ENCODE assay signal across 8 cellular contexts in genomic region chr10:24463683-24464426, GRCh38.
DNase-seq lines count a peak whose midpoint lies in the region; ATAC-seq and TF ChIP-seq lines count a peak whose summit lies in the region.

No MANE protein-coding gene starts in this region.

- H3K79me2 ChIP-seq in fibroblast of lung (ENCODE audit: control insufficient read depth, insufficient read depth, low read length), result no peaks in the 10 kb centered on the region

- no peaks in the 10 kb centered on the region for H4K20me1 ChIP-seq in fibroblast of lung (ENCODE audit: control insufficient read depth, extremely low read depth, insufficient read depth, low read length)

- peak overlapping the region; percentile 49 for H2AFZ ChIP-seq in fibroblast of lung (ENCODE audit: low read length)

- no peak overlapping the region for H3K9ac ChIP-seq in fibroblast of lung (ENCODE audit: insufficient read depth, low read length)

- peaks cover 10% of the 10 kb centered on the region for H3K4me1 ChIP-seq in fibroblast of lung (ENCODE audit: control insufficient read depth, extremely low read depth, insufficient read depth, low read length)

- H3K36me3 ChIP-seq in fibroblast of lung (ENCODE audit: control insufficient read depth, insufficient read depth, low read length), result no peaks in the 10 kb centered on the region

- TF ChIP-seq CTCF in fibroblast of lung (conservative IDR thresholded peaks at IDR 0.05 in 1 of 2, IDR thresholded peaks at IDR 0.05 in 1 of 2; ENCODE audit: low read depth in 1 of 2, low read length in 2 of 2), result no peak

- H3K4me2 ChIP-seq in fibroblast of lung (ENCODE audit: extremely low read depth, insufficient read depth, low read length), result peak overlapping the region; percentile 65

- H3K27ac ChIP-seq in fibroblast of lung (ENCODE audit: insufficient read depth, low read length), result peak overlapping the region; percentile 85

- ATAC-seq in HG02973 (IDR thresholded peaks at IDR 0.05; ENCODE audit: unreplicated experiment), result peak; percentile 83

- peak; percentile 27 for DNase-seq in stimulated activated CD4-positive, alpha-beta T cell treated with anti-CD3 and anti-CD28 coated beads, Interleukin-15, amount 100 ng/mL, for 24 hours
- no peak for DNase-seq in stimulated activated CD4-positive, alpha-beta T cell treated with anti-CD3 and anti-CD28 coated beads, Interleukin-12 subunit alpha, Interleukin-12 subunit beta, amount 100 ng/mL, for 4 hours
- DNase-seq in SW480 (ENCODE audit: low spot score) (peak; percentile 79), fibroblast of lung (ENCODE audit: low read depth in 2 of 2) (peak; percentile 94 to 97), COLO668 (lab: John Stamatoyannopoulos, UW; ENCODE audit: unreplicated experiment) (no peak), NCI-H345 treated with DMSO at 0.1 percent for 48 hours (lab: John Stamatoyannopoulos, UW; ENCODE audit: unreplicated experiment) (no peak)
- DNase-seq in stimulated activated CD4-positive, alpha-beta T cell treated with anti-CD3 and anti-CD28 coated beads, Interleukin-4, amount 100 ng/mL, for 24 hours, result peak; percentile 33

- H3K9me3 ChIP-seq in fibroblast of lung (ENCODE audit: control insufficient read depth, insufficient read depth, low read depth, low read length), result no peaks in the 10 kb centered on the region

- H3K4me3 ChIP-seq in fibroblast of lung (replicated peaks in 1 of 4; ENCODE audit: control extremely low read depth in 1 of 4, insufficient read depth in 1 of 4, low read depth in 3 of 4, low read length in 4 of 4), result no peak overlapping the region

- no peaks in the 10 kb centered on the region for H3K27me3 ChIP-seq in fibroblast of lung (ENCODE audit: control insufficient read depth, insufficient read depth, low read length)

Comparison
In these comparisons a context has a peak if more than half of its experiments do, and no peak if none do; other contexts are left out.
1. DNase-seq: peak in stimulated activated CD4-positive, alpha-beta T cell treated with anti-CD3 and anti-CD28 coated beads, Interleukin-15, amount 100 ng/mL, for 24 hours (single experiment), SW480 (single experiment), fibroblast of lung (2 of 2) and stimulated activated CD4-positive, alpha-beta T cell treated with anti-CD3 and anti-CD28 coated beads, Interleukin-4, amount 100 ng/mL, for 24 hours (single experiment); none in stimulated activated CD4-positive, alpha-beta T cell treated with anti-CD3 and anti-CD28 coated beads, Interleukin-12 subunit alpha, Interleukin-12 subunit beta, amount 100 ng/mL, for 4 hours (single experiment), COLO668 (single experiment) and NCI-H345 treated with DMSO at 0.1 percent for 48 hours (single experiment).